In the genomic region with DNA sequence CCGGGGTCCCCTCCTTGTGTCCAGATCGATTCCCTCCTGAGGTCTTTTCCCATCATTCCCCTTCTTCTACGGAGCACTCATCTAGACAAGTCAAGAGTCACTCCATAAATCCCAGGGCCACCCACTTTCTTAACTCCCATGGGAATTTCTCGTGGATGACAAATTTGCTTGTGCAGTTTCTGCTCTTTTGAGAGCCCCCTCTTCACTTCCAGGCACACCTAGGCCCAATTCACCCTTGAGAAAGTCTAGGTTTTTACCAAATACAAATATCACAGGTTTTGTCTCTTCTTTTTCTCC, we compare ENCODE assay signal across 1 cellular context.
TF ChIP-seq lines count a peak whose summit lies in the region.

No MANE protein-coding gene starts in this region.

TF ChIP-seq in endothelial cell of umbilical vein, 7 proteins besides CTCF, POLR2A, EP300 and RAD21:
- no peak for TF ChIP-seq JUN (IDR thresholded peaks at IDR 0.05; ENCODE audit: borderline replicate concordance, insufficient read depth, insufficient read length, low read depth)
- TF ChIP-seq, protein P1, sequence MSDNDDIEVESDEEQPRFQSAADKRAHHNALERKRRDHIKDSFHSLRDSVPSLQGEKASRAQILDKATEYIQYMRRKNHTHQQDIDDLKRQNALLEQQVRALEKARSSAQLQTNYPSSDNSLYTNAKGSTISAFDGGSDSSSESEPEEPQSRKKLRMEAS (IDR thresholded peaks at IDR 0.05; ENCODE audit: insufficient read depth, insufficient read length): no peak
- TF ChIP-seq EZH2 (IDR thresholded peaks at IDR 0.05; ENCODE audit: borderline replicate concordance, low read depth, low read length, severe bottlenecking): no peak
- TF ChIP-seq POLR2AphosphoS5 (IDR thresholded peaks at IDR 0.05; ENCODE audit: insufficient read depth, low read depth, low read length): no peak
- TF ChIP-seq GATA2 (IDR thresholded peaks at IDR 0.05; ENCODE audit: insufficient read depth, insufficient read length, low read depth, low read length): no peak
- no peak for TF ChIP-seq MYC (IDR thresholded peaks at IDR 0.05; ENCODE audit: low read depth, low read length)
- no peak for TF ChIP-seq FOS (IDR thresholded peaks at IDR 0.05; ENCODE audit: borderline replicate concordance, insufficient read depth, low read length)
